In the genomic region with DNA sequence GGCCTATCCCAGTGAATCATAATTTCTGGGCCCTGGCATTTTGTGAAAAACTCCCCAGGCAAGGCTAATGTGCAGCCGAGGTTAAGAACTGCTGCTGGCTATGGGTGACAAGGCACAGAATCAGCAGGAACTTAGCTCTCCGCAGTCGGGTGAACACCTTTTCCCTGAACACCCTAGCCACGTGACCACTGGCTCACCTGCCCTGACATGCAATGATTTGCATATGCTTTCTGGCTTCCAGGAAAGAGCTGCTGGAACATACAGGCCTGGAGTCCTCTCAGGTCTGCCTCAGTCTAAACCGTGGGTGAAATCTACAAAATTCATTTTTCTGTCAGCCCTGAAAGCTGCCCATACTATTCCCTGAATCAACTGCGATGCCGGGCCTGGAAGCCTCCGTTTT, we compare ENCODE assay signal across 8 cellular contexts. TPM values are rescaled to one million over a fixed set of nuclear protein-coding genes. Genes with fewer than 3 reads are reported as not detected.
A peak's percentile ranks its signal among the peaks of the same experiment; 100 is the strongest.
DNase-seq lines count a peak whose midpoint lies in the region; ATAC-seq and TF ChIP-seq lines count a peak whose summit lies in the region.

No MANE protein-coding gene starts in this region.

- no peaks in the 10 kb centered on the region for H3K9me3 ChIP-seq in ascending aorta
- no peaks in the 10 kb centered on the region for H3K9me3 ChIP-seq in osteoblast (ENCODE audit: low read depth, low read length)

- TF ChIP-seq CTCF in ascending aorta (IDR thresholded peaks at IDR 0.05) (no peak), osteoblast (IDR thresholded peaks at IDR 0.05; ENCODE audit: extremely low read depth, low read depth, low read length) (no peak)

- H2AFZ ChIP-seq in osteoblast (ENCODE audit: low read length) = no peak overlapping the region

- H3K79me2 ChIP-seq in osteoblast (ENCODE audit: insufficient read depth, low read length) = peaks cover 19% of the 10 kb centered on the region

- H3K4me1 ChIP-seq in ascending aorta = peaks cover 9 to 35% of the 10 kb centered on the region in 2 donors
- peaks cover 12% of the 10 kb centered on the region for H3K4me1 ChIP-seq in osteoblast (ENCODE audit: insufficient read depth, low read length)

- no peak overlapping the region for H3K4me3 ChIP-seq in ascending aorta
- no peak overlapping the region for H3K4me3 ChIP-seq in osteoblast (ENCODE audit: insufficient read depth, low read length)

- no peaks in the 10 kb centered on the region for H3K27me3 ChIP-seq in ascending aorta
- H3K27me3 ChIP-seq in osteoblast (ENCODE audit: insufficient read depth, low read length) = no peaks in the 10 kb centered on the region

- peaks cover 11% of the 10 kb centered on the region for H4K20me1 ChIP-seq in osteoblast (ENCODE audit: insufficient read depth, low read length)

- no peak overlapping the region for H3K27ac ChIP-seq in ascending aorta
- no peak overlapping the region for H3K27ac ChIP-seq in osteoblast (ENCODE audit: low read depth, low read length)

- DNase-seq in NCI-H69 (lab: John Stamatoyannopoulos, UW) (peak; percentile 34), memory B cell (ENCODE audit: low spot score in 2 of 2) (no peak), NCI-H2227 treated with DMSO at 0.1 percent for 48 hours (lab: John Stamatoyannopoulos, UW) (no peak), ascending aorta (ENCODE audit: low spot score in 2 of 2) (no peak), osteoblast (ENCODE audit: insufficient read length, low spot score, missing footprints) (no peak)

- H3K36me3 ChIP-seq in ascending aorta = no peaks in the 10 kb centered on the region
- H3K36me3 ChIP-seq in osteoblast (ENCODE audit: insufficient read depth, low read length) = peaks cover 13% of the 10 kb centered on the region

- no peaks in the 10 kb centered on the region for H3K27me3 Mint-ChIP-seq in memory B cell
- no peaks in the 10 kb centered on the region for H3K27me3 Mint-ChIP-seq in activated T-helper 17 cell treated with anti-CD3 and anti-CD28 coated beads, Interleukin-2, amount 50 U/mL, for 72 hours

- peaks cover 28% of the 10 kb centered on the region for H3K4me1 Mint-ChIP-seq in memory B cell
- peaks cover 5% of the 10 kb centered on the region for H3K4me1 Mint-ChIP-seq in activated T-helper 17 cell treated with anti-CD3 and anti-CD28 coated beads, Interleukin-2, amount 50 U/mL, for 72 hours

- no peak overlapping the region for H3K4me2 ChIP-seq in osteoblast (ENCODE audit: insufficient read depth, low read length)

- intact Hi-C loops in ascending aorta (cut with DNase I) = loop anchor here (10.0 kb wide), 1 partner anchor 397 kb away; the partner anchor contains the start of gene SMAD1

- peak overlapping the region; percentile 5 for H3K4me3 Mint-ChIP-seq in memory B cell
- H3K4me3 Mint-ChIP-seq in activated T-helper 17 cell treated with anti-CD3 and anti-CD28 coated beads, Interleukin-2, amount 50 U/mL, for 72 hours = no peak overlapping the region

- ATAC-seq in GM18511 (IDR thresholded peaks at IDR 0.05; ENCODE audit: unreplicated experiment) (peak; percentile 74), HG02884 (IDR thresholded peaks at IDR 0.05; ENCODE audit: unreplicated experiment) (peak; percentile 66), memory B cell (ENCODE audit: low read depth) (peak; percentile 83)
- ATAC-seq in activated T-helper 17 cell treated with anti-CD3 and anti-CD28 coated beads, Interleukin-2, amount 50 U/mL, for 72 hours (replicated peaks) = no peak

- no peaks in the 10 kb centered on the region for H3K9me3 Mint-ChIP-seq in memory B cell
- H3K9me3 Mint-ChIP-seq in activated T-helper 17 cell treated with anti-CD3 and anti-CD28 coated beads, Interleukin-2, amount 50 U/mL, for 72 hours = no peaks in the 10 kb centered on the region

- H3K27ac Mint-ChIP-seq in memory B cell = peak overlapping the region; percentile 47
- H3K27ac Mint-ChIP-seq in activated T-helper 17 cell treated with anti-CD3 and anti-CD28 coated beads, Interleukin-2, amount 50 U/mL, for 72 hours = no peak overlapping the region

- peaks cover 18% of the 10 kb centered on the region for H3K36me3 Mint-ChIP-seq in memory B cell
- peaks cover 78% of the 10 kb centered on the region for H3K36me3 Mint-ChIP-seq in activated T-helper 17 cell treated with anti-CD3 and anti-CD28 coated beads, Interleukin-2, amount 50 U/mL, for 72 hours (ENCODE audit: low read depth)

RNA-seq across cellular contexts. Expression of gene ZNF827, which starts 56.6 kb away (rescaled TPM):
- total RNA-seq in ascending aorta (19.5 TPM), osteoblast (16.3 and 20.0 TPM in 2 replicates)
- 10 to 100 TPM; 10.3 to 37.1 TPM for total RNA-seq in activated T-helper 17 cell treated with anti-CD3 and anti-CD28 coated beads, Interleukin-2, amount 50 U/mL, for 72 hours
